11 cellular contexts compared by ENCODE assay signal in genomic region chr9:95188459-95188858, GRCh38.
DNase-seq lines count a peak whose midpoint lies in the region; ATAC-seq and TF ChIP-seq lines count a peak whose summit lies in the region.
"Had no signal": no experiment of that assay in that cellular context is flagged by ENCODE, and none has a peak within 500 bp of the region (broad histone marks: within the 10 kb centered on the region; RNA-seq: fewer than 3 reads in every experiment).

No MANE protein-coding gene starts in this region.

- H3K9me3 Mint-ChIP-seq in mesothelial cell of epicardium: peaks cover 7% of the 10 kb centered on the region

- H3K27me3 Mint-ChIP-seq in mesothelial cell of epicardium (ENCODE audit: low read depth): no peaks in the 10 kb centered on the region
- H3K27me3 Mint-ChIP-seq: memory B cell had no signal

- no peak for TF ChIP-seq POLR2A in upper lobe of left lung (IDR thresholded peaks at IDR 0.05)

- H3K27me3 ChIP-seq in heart right ventricle (no peaks in the 10 kb centered on the region), upper lobe of left lung (no peaks in the 10 kb centered on the region)

- H3K4me1 ChIP-seq in heart right ventricle (peaks cover 0 to 27% (median 23%) of the 10 kb centered on the region in 9 donors), upper lobe of left lung (peaks cover 13 to 27% (median 24%) of the 10 kb centered on the region in 4 donors)

- intact Hi-C loops in heart right ventricle (cut with DNase I): no loop called here
- intact Hi-C loops in Right ventricle myocardium superior (cut with DNase I): no loop called here

- peak overlapping the region; percentile 11 for H3K27ac Mint-ChIP-seq in mesothelial cell of epicardium
- H3K27ac Mint-ChIP-seq: memory B cell had no signal

- H3K4me3 ChIP-seq in heart right ventricle: peak overlapping the region in 3 of 10 donors; percentile 15 to 31 (median 22)
- no peak overlapping the region for H3K4me3 ChIP-seq in upper lobe of left lung

- DNase-seq in heart right ventricle (no peak), Right ventricle myocardium superior (no peak), brain pericyte (ENCODE audit: low read depth, low spot score) (peak; percentile 53), mesothelial cell of epicardium (ENCODE audit: low spot score in 2 of 2, unreplicated experiment in 2 of 2) (no peak), upper lobe of left lung (no peak), inferior parietal cortex (ENCODE audit: extremely low spot score) (no peak), NCI-H146 treated with DMSO at 0.1 percent for 48 hours (lab: John Stamatoyannopoulos, UW; ENCODE audit: unreplicated experiment) (no peak)
- DNase-seq in activated T-cell treated with anti-CD3 and anti-CD28 coated beads, Interleukin-2, amount 50 U/mL, for 1 hour: no peak
- DNase-seq: activated naive CD4-positive, alpha-beta T cell had no signal

- H3K4me1 Mint-ChIP-seq in mesothelial cell of epicardium: peaks cover 19% of the 10 kb centered on the region

- H3K36me3 Mint-ChIP-seq in mesothelial cell of epicardium: no peaks in the 10 kb centered on the region

- no peaks in the 10 kb centered on the region for H3K36me3 ChIP-seq in heart right ventricle
- no peaks in the 10 kb centered on the region for H3K36me3 ChIP-seq in upper lobe of left lung

- no peak for TF ChIP-seq CTCF in heart right ventricle (IDR thresholded peaks at IDR 0.05)
- no peak for TF ChIP-seq CTCF in mesothelial cell of epicardium (IDR thresholded peaks at IDR 0.05; ENCODE audit: unreplicated experiment)
- no peak for TF ChIP-seq CTCF in upper lobe of left lung (IDR thresholded peaks at IDR 0.05)

- no peak overlapping the region for H3K4me3 Mint-ChIP-seq in mesothelial cell of epicardium
- H3K4me3 Mint-ChIP-seq: memory B cell had no signal

- ATAC-seq in heart right ventricle (peak in 6 of 8 donors; percentile 32 to 74 (median 57)), Right ventricle myocardium superior (ENCODE audit: poor library complexity) (no peak), upper lobe of left lung (ENCODE audit: low FRiP score in 2 of 2) (no peak)
- ATAC-seq: activated CD4-positive, CD25-positive, alpha-beta regulatory T cell treated with anti-CD3 and anti-CD28 coated beads, Interleukin-2, amount 50 U/mL, for 24 hours had no signal

- H3K27ac ChIP-seq in heart right ventricle (peak overlapping the region; percentile 14 to 84 (median 60)), upper lobe of left lung (peak overlapping the region; percentile 2 to 78 (median 48))

- 38 to 48% methylated on average over 4 of the region's 4 CpGs for WGBS in heart right ventricle, 2 donors
- 35 to 36% methylated on average over 4 of the region's 4 CpGs for WGBS in upper lobe of left lung, 2 donors

- no peak for TF ChIP-seq EP300 in upper lobe of left lung (IDR thresholded peaks at IDR 0.05)

- H3K9me3 ChIP-seq in heart right ventricle: no peaks in the 10 kb centered on the region
- no peaks in the 10 kb centered on the region for H3K9me3 ChIP-seq in upper lobe of left lung

Comparison
In these comparisons a context has a peak if more than half of its experiments do, and no peak if none do; other contexts are left out.
1. ATAC-seq: peak in heart right ventricle (6 of 8); none in Right ventricle myocardium superior (single experiment) and upper lobe of left lung (0 of 2).